ENCODE assay signal across 21 cellular contexts in the genomic region with DNA sequence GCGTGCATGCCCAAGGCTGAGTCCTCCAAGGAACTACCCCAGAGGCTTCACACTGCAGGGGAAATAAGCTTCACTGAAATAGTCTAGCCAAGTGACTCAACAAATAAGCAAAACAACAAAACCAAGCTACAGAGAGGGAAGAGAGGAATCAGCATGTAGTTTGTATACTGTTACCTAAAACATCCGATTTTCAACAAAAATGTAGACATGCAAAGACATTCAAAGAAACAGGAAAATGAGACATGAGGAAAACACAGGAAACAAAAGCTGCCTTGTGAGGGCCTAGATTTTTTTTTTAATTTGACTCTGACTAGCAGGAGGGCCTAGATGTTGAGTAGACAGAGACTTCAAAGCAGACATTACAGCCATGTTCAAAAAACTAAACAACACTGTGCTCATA. TPM values are rescaled to one million over a fixed set of nuclear protein-coding genes. Genes with fewer than 3 reads are reported as not detected.
"Had no signal": no experiment of that assay in that cellular context is flagged by ENCODE, and none has a peak within 500 bp of the region (broad histone marks: within the 10 kb centered on the region; RNA-seq: fewer than 3 reads in every experiment).

No MANE protein-coding gene starts in this region.

- H3K36me3 ChIP-seq: breast epithelium, gastrocnemius medialis, heart left ventricle, left lung, pancreas, sigmoid colon, suprapubic skin, transverse colon, uterus had no signal

- H3K4me1 ChIP-seq: breast epithelium, gastrocnemius medialis, left lung, pancreas, sigmoid colon, suprapubic skin, transverse colon, uterus had no signal

- H3K27me3 ChIP-seq: breast epithelium, gastrocnemius medialis, heart left ventricle, left lung, pancreas, sigmoid colon, suprapubic skin, transverse colon, uterus had no signal

- H3K9me3 ChIP-seq: breast epithelium, gastrocnemius medialis, heart left ventricle, pancreas, sigmoid colon, suprapubic skin, transverse colon, uterus had no signal

- H3K27ac ChIP-seq: breast epithelium, gastrocnemius medialis, heart left ventricle, left lung, pancreas, sigmoid colon, suprapubic skin, transverse colon, uterus had no signal

- DNase-seq: activated CD4-positive, alpha-beta T cell treated with anti-CD3 and anti-CD28 coated beads for 36 hours; activated CD4-positive, alpha-beta T cell treated with anti-CD3 and anti-CD28 coated beads, Interleukin-2, amount 50 U/mL, for 48 hours; activated naive CD4-positive, alpha-beta T cell treated with anti-CD3 and anti-CD28 coated beads for 36 hours; activated naive CD8-positive, alpha-beta T cell treated with anti-CD3 and anti-CD28 coated beads, Interleukin-2, amount 50 U/mL, for 24 hours; anterior cingulate cortex; cerebellar nuclear complex; effector memory CD8-positive, alpha-beta T cell; erythroblast; gastrocnemius medialis; heart left ventricle; left lung; pancreas; sigmoid colon; transverse colon; uterus had no signal

- H3K4me3 ChIP-seq: breast epithelium, gastrocnemius medialis, heart left ventricle, left lung, pancreas, sigmoid colon, suprapubic skin, transverse colon, uterus had no signal

- FAIRE-seq: pancreas had no signal

RNA-seq across cellular contexts. Expression of gene KIF25, which starts 16.6 kb away (rescaled TPM):
- total RNA-seq: activated CD4-positive, alpha-beta T cell treated with anti-CD3 and anti-CD28 coated beads for 36 hours; activated naive CD4-positive, alpha-beta T cell treated with anti-CD3 and anti-CD28 coated beads for 36 hours; kidney epithelial cell; lung microvascular endothelial cell; myocyte; transverse colon had no signal
- polyA plus RNA-seq: neural cell had no signal
